ENCODE assay signal across 1 cellular context in genomic region chr4:52712172-52712990, GRCh38.
TF ChIP-seq lines count a peak whose summit lies in the region.

No MANE protein-coding gene starts in this region.

TF ChIP-seq in HepG2, 621 proteins besides CTCF, POLR2A, EP300 and RAD21 (continued from another document and continues in another):
- peak; percentile 60; the same call in 1 of the 2 replicates for TF ChIP-seq ZBTB10 (CRISPR knock-in tag; IDR thresholded peaks at IDR 0.05; ENCODE audit: borderline replicate concordance)
- TF ChIP-seq ZNF569 (CRISPR knock-in tag; IDR thresholded peaks at IDR 0.05; ENCODE audit: borderline replicate concordance): no peak
- TF ChIP-seq, protein P1, sequence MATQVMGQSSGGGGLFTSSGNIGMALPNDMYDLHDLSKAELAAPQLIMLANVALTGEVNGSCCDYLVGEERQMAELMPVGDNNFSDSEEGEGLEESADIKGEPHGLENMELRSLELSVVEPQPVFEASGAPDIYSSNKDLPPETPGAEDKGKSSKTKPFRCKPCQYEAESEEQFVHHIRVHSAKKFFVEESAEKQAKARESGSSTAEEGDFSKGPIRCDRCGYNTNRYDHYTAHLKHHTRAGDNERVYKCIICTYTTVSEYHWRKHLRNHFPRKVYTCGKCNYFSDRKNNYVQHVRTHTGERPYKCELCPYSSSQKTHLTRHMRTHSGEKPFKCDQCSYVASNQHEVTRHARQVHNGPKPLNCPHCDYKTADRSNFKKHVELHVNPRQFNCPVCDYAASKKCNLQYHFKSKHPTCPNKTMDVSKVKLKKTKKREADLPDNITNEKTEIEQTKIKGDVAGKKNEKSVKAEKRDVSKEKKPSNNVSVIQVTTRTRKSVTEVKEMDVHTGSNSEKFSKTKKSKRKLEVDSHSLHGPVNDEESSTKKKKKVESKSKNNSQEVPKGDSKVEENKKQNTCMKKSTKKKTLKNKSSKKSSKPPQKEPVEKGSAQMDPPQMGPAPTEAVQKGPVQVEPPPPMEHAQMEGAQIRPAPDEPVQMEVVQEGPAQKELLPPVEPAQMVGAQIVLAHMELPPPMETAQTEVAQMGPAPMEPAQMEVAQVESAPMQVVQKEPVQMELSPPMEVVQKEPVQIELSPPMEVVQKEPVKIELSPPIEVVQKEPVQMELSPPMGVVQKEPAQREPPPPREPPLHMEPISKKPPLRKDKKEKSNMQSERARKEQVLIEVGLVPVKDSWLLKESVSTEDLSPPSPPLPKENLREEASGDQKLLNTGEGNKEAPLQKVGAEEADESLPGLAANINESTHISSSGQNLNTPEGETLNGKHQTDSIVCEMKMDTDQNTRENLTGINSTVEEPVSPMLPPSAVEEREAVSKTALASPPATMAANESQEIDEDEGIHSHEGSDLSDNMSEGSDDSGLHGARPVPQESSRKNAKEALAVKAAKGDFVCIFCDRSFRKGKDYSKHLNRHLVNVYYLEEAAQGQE (IDR thresholded peaks at IDR 0.05; ENCODE audit: borderline replicate concordance in 1 of 2, low read depth in 1 of 2, low read length in 2 of 2): peak in 1 of 2 experiments; percentile 66; a peak in 1 of 4 replicates
- TF ChIP-seq FOSL1 (CRISPR knock-in tag; IDR thresholded peaks at IDR 0.05; ENCODE audit: borderline replicate concordance): peak; percentile 74; the same call in 1 of the 2 replicates
- peak; percentile 21; the same call in 1 of the 2 replicates for TF ChIP-seq HNF4G (IDR thresholded peaks at IDR 0.05; ENCODE audit: borderline replicate concordance, low read depth, low read length)
- TF ChIP-seq HNF4G (CRISPR knock-in tag; IDR thresholded peaks at IDR 0.05; ENCODE audit: borderline replicate concordance, low read depth): no peak
- TF ChIP-seq JUNB (CRISPR knock-in tag; IDR thresholded peaks at IDR 0.05; ENCODE audit: borderline replicate concordance): peak; percentile 54; the same call in 1 of the 2 replicates
- TF ChIP-seq ZNF274 (CRISPR knock-in tag; IDR thresholded peaks at IDR 0.05): peak; percentile 82
- TF ChIP-seq ZSCAN20 (CRISPR knock-in tag; IDR thresholded peaks at IDR 0.05; ENCODE audit: borderline replicate concordance): no peak
- peak; percentile 43; the same call in 1 of the 2 replicates for TF ChIP-seq TFE3 (CRISPR knock-in tag; IDR thresholded peaks at IDR 0.05)
- TF ChIP-seq, protein P2, sequence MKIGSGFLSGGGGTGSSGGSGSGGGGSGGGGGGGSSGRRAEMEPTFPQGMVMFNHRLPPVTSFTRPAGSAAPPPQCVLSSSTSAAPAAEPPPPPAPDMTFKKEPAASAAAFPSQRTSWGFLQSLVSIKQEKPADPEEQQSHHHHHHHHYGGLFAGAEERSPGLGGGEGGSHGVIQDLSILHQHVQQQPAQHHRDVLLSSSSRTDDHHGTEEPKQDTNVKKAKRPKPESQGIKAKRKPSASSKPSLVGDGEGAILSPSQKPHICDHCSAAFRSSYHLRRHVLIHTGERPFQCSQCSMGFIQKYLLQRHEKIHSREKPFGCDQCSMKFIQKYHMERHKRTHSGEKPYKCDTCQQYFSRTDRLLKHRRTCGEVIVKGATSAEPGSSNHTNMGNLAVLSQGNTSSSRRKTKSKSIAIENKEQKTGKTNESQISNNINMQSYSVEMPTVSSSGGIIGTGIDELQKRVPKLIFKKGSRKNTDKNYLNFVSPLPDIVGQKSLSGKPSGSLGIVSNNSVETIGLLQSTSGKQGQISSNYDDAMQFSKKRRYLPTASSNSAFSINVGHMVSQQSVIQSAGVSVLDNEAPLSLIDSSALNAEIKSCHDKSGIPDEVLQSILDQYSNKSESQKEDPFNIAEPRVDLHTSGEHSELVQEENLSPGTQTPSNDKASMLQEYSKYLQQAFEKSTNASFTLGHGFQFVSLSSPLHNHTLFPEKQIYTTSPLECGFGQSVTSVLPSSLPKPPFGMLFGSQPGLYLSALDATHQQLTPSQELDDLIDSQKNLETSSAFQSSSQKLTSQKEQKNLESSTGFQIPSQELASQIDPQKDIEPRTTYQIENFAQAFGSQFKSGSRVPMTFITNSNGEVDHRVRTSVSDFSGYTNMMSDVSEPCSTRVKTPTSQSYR (CRISPR knock-in tag; IDR thresholded peaks at IDR 0.05; ENCODE audit: borderline replicate concordance): peak; percentile 81; the same call in 1 of the 2 replicates
- 0 out of 2 replicates have a peak, but pooled peaks have one; percentile 50 for TF ChIP-seq ZNF33A (CRISPR knock-in tag; IDR thresholded peaks at IDR 0.05; ENCODE audit: borderline replicate concordance)
- TF ChIP-seq, protein P3, sequence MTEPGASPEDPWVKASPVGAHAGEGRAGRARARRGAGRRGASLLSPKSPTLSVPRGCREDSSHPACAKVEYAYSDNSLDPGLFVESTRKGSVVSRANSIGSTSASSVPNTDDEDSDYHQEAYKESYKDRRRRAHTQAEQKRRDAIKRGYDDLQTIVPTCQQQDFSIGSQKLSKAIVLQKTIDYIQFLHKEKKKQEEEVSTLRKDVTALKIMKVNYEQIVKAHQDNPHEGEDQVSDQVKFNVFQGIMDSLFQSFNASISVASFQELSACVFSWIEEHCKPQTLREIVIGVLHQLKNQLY (CRISPR knock-in tag; IDR thresholded peaks at IDR 0.05): 0 out of 2 replicates have a peak, but pooled peaks have one; percentile 68
- TF ChIP-seq ETS1 (CRISPR knock-in tag; IDR thresholded peaks at IDR 0.05): no peak
- 0 out of 2 replicates have a peak, but pooled peaks have one; percentile 21 for TF ChIP-seq ZNF562 (CRISPR knock-in tag; IDR thresholded peaks at IDR 0.05; ENCODE audit: borderline replicate concordance)
- peak; percentile 77; the same call in 1 of the 2 replicates for TF ChIP-seq PAWR (CRISPR knock-in tag; IDR thresholded peaks at IDR 0.05; ENCODE audit: borderline replicate concordance)
- peak; percentile 80; the same call in 1 of the 2 replicates for TF ChIP-seq ZNF790 (CRISPR knock-in tag; IDR thresholded peaks at IDR 0.05; ENCODE audit: borderline replicate concordance)
- TF ChIP-seq TBX2 (CRISPR knock-in tag; IDR thresholded peaks at IDR 0.05; ENCODE audit: borderline replicate concordance): peak; percentile 77
- TF ChIP-seq BCL3 (CRISPR knock-in tag; IDR thresholded peaks at IDR 0.05): peak; percentile 84; the same call in 1 of the 2 replicates
- TF ChIP-seq POLR2AphosphoS5 (IDR thresholded peaks at IDR 0.05; ENCODE audit: low read depth, low read length): peak; percentile 96
- TF ChIP-seq ARID4A (CRISPR knock-in tag; IDR thresholded peaks at IDR 0.05; ENCODE audit: borderline replicate concordance): peak; percentile 85; the same call in 1 of the 2 replicates
- TF ChIP-seq ZNF780A (CRISPR knock-in tag; IDR thresholded peaks at IDR 0.05): peak; percentile 61; the same call in 1 of the 2 replicates
- TF ChIP-seq HNRNPL (IDR thresholded peaks at IDR 0.05; ENCODE audit: low read depth, low read length): 0 out of 2 replicates have a peak, but pooled peaks have one; percentile 20
- TF ChIP-seq RCOR2 (CRISPR knock-in tag; IDR thresholded peaks at IDR 0.05): no peak
- TF ChIP-seq, protein P4, sequence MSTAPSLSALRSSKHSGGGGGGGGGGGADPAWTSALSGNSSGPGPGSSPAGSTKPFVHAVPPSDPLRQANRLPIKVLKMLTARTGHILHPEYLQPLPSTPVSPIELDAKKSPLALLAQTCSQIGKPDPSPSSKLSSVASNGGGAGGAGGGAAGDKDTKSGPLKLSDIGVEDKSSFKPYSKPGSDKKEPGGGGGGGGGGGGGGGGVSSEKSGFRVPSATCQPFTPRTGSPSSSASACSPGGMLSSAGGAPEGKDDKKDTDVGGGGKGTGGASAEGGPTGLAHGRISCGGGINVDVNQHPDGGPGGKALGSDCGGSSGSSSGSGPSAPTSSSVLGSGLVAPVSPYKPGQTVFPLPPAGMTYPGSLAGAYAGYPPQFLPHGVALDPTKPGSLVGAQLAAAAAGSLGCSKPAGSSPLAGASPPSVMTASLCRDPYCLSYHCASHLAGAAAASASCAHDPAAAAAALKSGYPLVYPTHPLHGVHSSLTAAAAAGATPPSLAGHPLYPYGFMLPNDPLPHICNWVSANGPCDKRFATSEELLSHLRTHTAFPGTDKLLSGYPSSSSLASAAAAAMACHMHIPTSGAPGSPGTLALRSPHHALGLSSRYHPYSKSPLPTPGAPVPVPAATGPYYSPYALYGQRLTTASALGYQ (CRISPR knock-in tag; IDR thresholded peaks at IDR 0.05): no peak
- peak; percentile 12; the same call in 1 of the 2 replicates for TF ChIP-seq HMG20A (CRISPR knock-in tag; IDR thresholded peaks at IDR 0.05; ENCODE audit: borderline replicate concordance)
- TF ChIP-seq KDM4B (CRISPR knock-in tag; IDR thresholded peaks at IDR 0.05): 0 out of 2 replicates have a peak, but pooled peaks have one; percentile 58
